ENCODE assay signal across 9 cellular contexts in genomic region chr13:97460004-97460756, GRCh38. TPM values are rescaled to one million over a fixed set of nuclear protein-coding genes. Genes with fewer than 3 reads are reported as not detected.
A peak's percentile ranks its signal among the peaks of the same experiment; 100 is the strongest.
DNase-seq lines count a peak whose midpoint lies in the region; ATAC-seq, FAIRE-seq and TF ChIP-seq lines count a peak whose summit lies in the region.
"Had no signal": no experiment of that assay in that cellular context is flagged by ENCODE, and none has a peak within 500 bp of the region (broad histone marks: within the 10 kb centered on the region; RNA-seq: fewer than 3 reads in every experiment).

No MANE protein-coding gene starts in this region.

- no peak overlapping the region for H2AFZ ChIP-seq in HepG2 (ENCODE audit: low read length)

- no peak for TF ChIP-seq RAD21 in HepG2 (CRISPR knock-in tag; IDR thresholded peaks at IDR 0.05)

- no peak overlapping the region for H3K9ac ChIP-seq in HepG2 (ENCODE audit: insufficient read depth, low read depth, low read length)

- peak in 3 of 4 donors; percentile 45 to 69 (median 60) for ATAC-seq in right lobe of liver
- no peak for ATAC-seq in HepG2
- ATAC-seq in HG03025 (IDR thresholded peaks at IDR 0.05; ENCODE audit: low FRiP score, unreplicated experiment): peak; percentile 95
- peak; percentile 73 for ATAC-seq in activated naive CD8-positive, alpha-beta T cell treated with anti-CD3 and anti-CD28 coated beads, Interleukin-2, amount 50 U/mL, for 24 hours

- no peaks in the 10 kb centered on the region for H3K4me1 ChIP-seq in right lobe of liver
- H3K4me1 ChIP-seq in HepG2 (ENCODE audit: insufficient read depth, low read length): peaks cover 11% of the 10 kb centered on the region
- H3K4me1 ChIP-seq in vagina: peaks cover 16% of the 10 kb centered on the region

- WGBS in right lobe of liver (ENCODE audit: insufficient coverage, low coverage, low lambda C conversion rate, missing lambda C conversion rate): 56% methylated on average over 6 of the region's 6 CpGs
- 90% methylated on average over 6 of the region's 6 CpGs for WGBS in HepG2 (ENCODE audit: low lambda C conversion rate)

- H3K27me3 ChIP-seq in right lobe of liver: no peaks in the 10 kb centered on the region
- no peaks in the 10 kb centered on the region for H3K27me3 ChIP-seq in HepG2 (ENCODE audit: control insufficient read depth in 1 of 2, insufficient read depth in 2 of 2, low read length in 2 of 2)
- no peaks in the 10 kb centered on the region for H3K27me3 ChIP-seq in vagina

- no peak overlapping the region for H3K27ac ChIP-seq in right lobe of liver
- no peak overlapping the region for H3K27ac ChIP-seq in HepG2 (ENCODE audit: extremely low read length, insufficient read depth, low read length)
- H3K27ac ChIP-seq in vagina: peak overlapping the region; percentile 22

- no peaks in the 10 kb centered on the region for H3K9me3 ChIP-seq in right lobe of liver
- no peaks in the 10 kb centered on the region for H3K9me3 ChIP-seq in HepG2 (ENCODE audit: low read length)
- no peaks in the 10 kb centered on the region for H3K9me3 ChIP-seq in vagina

- H3K36me3 Mint-ChIP-seq in activated naive CD8-positive, alpha-beta T cell treated with anti-CD3 and anti-CD28 coated beads, Interleukin-2, amount 50 U/mL, for 24 hours (ENCODE audit: low read depth): peaks cover 22% of the 10 kb centered on the region

- peaks cover 4% of the 10 kb centered on the region for H3K9me3 Mint-ChIP-seq in activated naive CD8-positive, alpha-beta T cell treated with anti-CD3 and anti-CD28 coated beads, Interleukin-2, amount 50 U/mL, for 24 hours

- H3K4me1 Mint-ChIP-seq in activated naive CD8-positive, alpha-beta T cell treated with anti-CD3 and anti-CD28 coated beads, Interleukin-2, amount 50 U/mL, for 24 hours: peaks cover 37% of the 10 kb centered on the region

- no peaks in the 10 kb centered on the region for H3K27me3 Mint-ChIP-seq in activated naive CD8-positive, alpha-beta T cell treated with anti-CD3 and anti-CD28 coated beads, Interleukin-2, amount 50 U/mL, for 24 hours

- in situ Hi-C loops in HepG2 (cut with HindIII; ENCODE audit: extremely low pct_ligation_motif_present, low pct_unique_long_range_greater_than_20kb): no loop called here
- in situ Hi-C loops in G401 (cut with HindIII; ENCODE audit: low sequenced_read_pairs): no loop called here

- FAIRE-seq in HepG2 (lab: Jason Lieb, UNC): no peak
- FAIRE-seq: bronchial epithelial cell had no signal

- H3K4me2 ChIP-seq in HepG2 (ENCODE audit: low read depth, low read length): no peak overlapping the region

- no TSS peak for BruUV-seq in HepG2 (replicated peaks; lab: Mats Ljungman, UMichigan)

- TF ChIP-seq CTCF in right lobe of liver (IDR thresholded peaks at IDR 0.05) (no peak), HepG2 (CRISPR knock-in tag; IDR thresholded peaks at IDR 0.05) (no peak), vagina (IDR thresholded peaks at IDR 0.05) (no peak)

- H4K20me1 ChIP-seq in HepG2 (ENCODE audit: insufficient read depth, low read length): no peaks in the 10 kb centered on the region

- H3K36me3 ChIP-seq in right lobe of liver: no peaks in the 10 kb centered on the region
- peaks cover 0 to 15% of the 10 kb centered on the region in 2 experiments; a peak in 2 of 5 replicates for H3K36me3 ChIP-seq in HepG2 (replicated peaks in 1 of 2; ENCODE audit: control insufficient read depth in 1 of 2, insufficient read depth in 2 of 2, low read length in 2 of 2)
- H3K36me3 ChIP-seq in vagina: peaks cover 0 to 11% of the 10 kb centered on the region in 2 donors

- POLR2A ChIA-PET in HepG2 (lab: Yijun Ruan, JAX): no interaction called here

- H3K79me2 ChIP-seq in HepG2 (ENCODE audit: insufficient read depth, low read length): peaks cover 2% of the 10 kb centered on the region

- TF ChIP-seq POLR2A in right lobe of liver (IDR thresholded peaks at IDR 0.05) (no peak), HepG2 (IDR thresholded peaks at IDR 0.05; ENCODE audit: insufficient read depth in 1 of 2, low read depth in 2 of 2, low read length in 2 of 2) (no peak), vagina (IDR thresholded peaks at IDR 0.05) (no peak)

- no peak overlapping the region for H3K4me3 Mint-ChIP-seq in activated naive CD8-positive, alpha-beta T cell treated with anti-CD3 and anti-CD28 coated beads, Interleukin-2, amount 50 U/mL, for 24 hours

- H3K4me3 ChIP-seq in right lobe of liver: no peak overlapping the region
- no peak overlapping the region for H3K4me3 ChIP-seq in HepG2 (replicated peaks in 1 of 3; ENCODE audit: insufficient read depth in 1 of 3, low read depth in 2 of 3, low read length in 3 of 3)
- H3K4me3 ChIP-seq in vagina: no peak overlapping the region

- no peak for TF ChIP-seq EP300 in HepG2 (IDR thresholded peaks at IDR 0.05; ENCODE audit: low read depth in 2 of 2, low read length in 2 of 2)
- TF ChIP-seq EP300 in HepG2 (CRISPR knock-in tag; IDR thresholded peaks at IDR 0.05; ENCODE audit: borderline replicate concordance): no peak

- H3K27ac Mint-ChIP-seq in activated naive CD8-positive, alpha-beta T cell treated with anti-CD3 and anti-CD28 coated beads, Interleukin-2, amount 50 U/mL, for 24 hours: peak overlapping the region; percentile 34

- CTCF ChIA-PET in HepG2 (lab: Yijun Ruan, JAX; ENCODE audit: low intra/inter-chr PET ratio, low total read pairs): no interaction called here

- intact Hi-C loops in right lobe of liver (cut with DNase I) (no loop called here), HepG2 (cut with micrococcal nuclease; ENCODE audit: unreplicated experiment) (no loop called here), vagina (cut with DNase I) (no loop called here)

- DNase-seq in right lobe of liver: no peak
- no peak for DNase-seq in HepG2 (ENCODE audit: low spot score)
- DNase-seq in activated naive CD8-positive, alpha-beta T cell treated with anti-CD3 and anti-CD28 coated beads, Interleukin-2, amount 50 U/mL, for 24 hours: no peak
- no peak for DNase-seq in vagina (ENCODE audit: extremely low spot score in 2 of 2)
- no peak for DNase-seq in GM19238 (ENCODE audit: insufficient read length, low spot score)
- DNase-seq in NCI-H446 treated with DMSO at 0.1 percent for 48 hours (lab: John Stamatoyannopoulos, UW): no peak
- no peak for DNase-seq in G401 (ENCODE audit: low spot score)

TF ChIP-seq in HepG2, 621 proteins besides CTCF, POLR2A, EP300 and RAD21:
- no peak for TF ChIP-seq PHF20 (CRISPR knock-in tag; IDR thresholded peaks at IDR 0.05)
- TF ChIP-seq EHMT2 (IDR thresholded peaks at IDR 0.05; ENCODE audit: borderline replicate concordance, low read depth, low read length): no peak
- no peak for TF ChIP-seq ZNF232 (CRISPR knock-in tag; IDR thresholded peaks at IDR 0.05; ENCODE audit: borderline replicate concordance)
- TF ChIP-seq ZFP37 (CRISPR knock-in tag; IDR thresholded peaks at IDR 0.05; ENCODE audit: borderline replicate concordance): no peak
- no peak for TF ChIP-seq REXO4 (CRISPR knock-in tag; IDR thresholded peaks at IDR 0.05; ENCODE audit: borderline replicate concordance)
- no peak for TF ChIP-seq ZNF589 (CRISPR knock-in tag; conservative IDR thresholded peaks at IDR 0.05)
- no peak for TF ChIP-seq IRF1 (CRISPR knock-in tag; IDR thresholded peaks at IDR 0.05; ENCODE audit: low read depth)
- TF ChIP-seq FOSL2 (CRISPR knock-in tag; IDR thresholded peaks at IDR 0.05): no peak
- no peak for TF ChIP-seq EZH2 (conservative IDR thresholded peaks at IDR 0.05; ENCODE audit: low read depth, low read length)
- no peak for TF ChIP-seq BATF2 (CRISPR knock-in tag; IDR thresholded peaks at IDR 0.05)
- TF ChIP-seq KDM3A (CRISPR knock-in tag; IDR thresholded peaks at IDR 0.05; ENCODE audit: low read depth): no peak
- TF ChIP-seq ZC3H4 (CRISPR knock-in tag; IDR thresholded peaks at IDR 0.05; ENCODE audit: borderline replicate concordance): no peak

RNA-seq across cellular contexts. Expression of gene RAP2A, which starts 26.2 kb away (rescaled TPM):
- 10 to 100 TPM in 1 of 6 experiments, 1 to 10 TPM in 5; 7.4 to 16.5 (median 8.8) TPM for total RNA-seq in right lobe of liver
- total RNA-seq in HepG2 (2016; rRNA removed; fragmentation: Illumina TruSeq; extraction: Trizol): 23.1 and 31.2 TPM in 2 replicates
- total RNA-seq in HepG2 (2016; cell fraction: cytosol; rRNA removed; fragmentation: Illumina TruSeq; extraction: Trizol; ENCODE audit: low read depth): 8.2 and 8.3 TPM in 2 replicates
- 22.5 and 27.5 TPM in 2 replicates for total RNA-seq in HepG2 (2016; cell fraction: insoluble cytoplasmic fraction; rRNA removed; fragmentation: Illumina TruSeq; extraction: Trizol)
- total RNA-seq in HepG2 (2016; cell fraction: membrane; rRNA removed; fragmentation: Illumina TruSeq; extraction: Trizol): 37.9 and 44.9 TPM in 2 replicates
- total RNA-seq in HepG2 (2016; cell fraction: nucleus; rRNA removed; fragmentation: Illumina TruSeq; extraction: Trizol): 11.6 and 12.3 TPM in 2 replicates
- 9.9 and 10.3 TPM in 2 replicates for polyA plus RNA-seq in HepG2 (2011; rRNA removed)
- 3.2 and 5.4 TPM in 2 replicates for polyA plus RNA-seq in HepG2 (2011; cell fraction: cytosol; rRNA removed)
- 3.2 and 3.5 TPM in 2 replicates for polyA plus RNA-seq in HepG2 (2011; cell fraction: nucleus; rRNA removed)
- polyA plus RNA-seq in HepG2 (2012): 11.4 and 12.1 TPM in 2 replicates
- 8.7 and 9.1 TPM in 2 replicates for polyA plus RNA-seq in HepG2 (2016; cell fraction: cytosol; fragmentation: Illumina TruSeq; extraction: Trizol; ENCODE audit: low read depth)
- polyA plus RNA-seq in HepG2 (2016; cell fraction: insoluble cytoplasmic fraction; fragmentation: Illumina TruSeq; extraction: Trizol; ENCODE audit: low read depth): 23.3 and 25.3 TPM in 2 replicates
- 20.5 and 25.5 TPM in 2 replicates for polyA plus RNA-seq in HepG2 (2016; cell fraction: membrane; fragmentation: Illumina TruSeq; extraction: Trizol; ENCODE audit: low read depth)
- 12.6 TPM in 2 replicates for polyA plus RNA-seq in HepG2 (2016; cell fraction: nucleus; fragmentation: Illumina TruSeq; extraction: Trizol; ENCODE audit: insufficient read depth, low read depth)
- 44.2 and 45.5 TPM in 2 replicates for polyA minus RNA-seq in HepG2 (2011; rRNA and poly(A)+ RNA removed; ENCODE audit: low replicate concordance)
- polyA minus RNA-seq in HepG2 (2011; cell fraction: cytosol; rRNA and poly(A)+ RNA removed): 14.5 and 18.9 TPM in 2 replicates
- 12.9 and 17.0 TPM in 2 replicates for polyA minus RNA-seq in HepG2 (2011; cell fraction: nucleus; rRNA and poly(A)+ RNA removed)
- total RNA-seq in vagina: 19.6 TPM
- total RNA-seq in G401 (2014; rRNA removed; shearing (Covaris generic)): 17.2 and 22.5 TPM in 2 replicates
